ENCODE assay signal across 8 cellular contexts in the genomic region with DNA sequence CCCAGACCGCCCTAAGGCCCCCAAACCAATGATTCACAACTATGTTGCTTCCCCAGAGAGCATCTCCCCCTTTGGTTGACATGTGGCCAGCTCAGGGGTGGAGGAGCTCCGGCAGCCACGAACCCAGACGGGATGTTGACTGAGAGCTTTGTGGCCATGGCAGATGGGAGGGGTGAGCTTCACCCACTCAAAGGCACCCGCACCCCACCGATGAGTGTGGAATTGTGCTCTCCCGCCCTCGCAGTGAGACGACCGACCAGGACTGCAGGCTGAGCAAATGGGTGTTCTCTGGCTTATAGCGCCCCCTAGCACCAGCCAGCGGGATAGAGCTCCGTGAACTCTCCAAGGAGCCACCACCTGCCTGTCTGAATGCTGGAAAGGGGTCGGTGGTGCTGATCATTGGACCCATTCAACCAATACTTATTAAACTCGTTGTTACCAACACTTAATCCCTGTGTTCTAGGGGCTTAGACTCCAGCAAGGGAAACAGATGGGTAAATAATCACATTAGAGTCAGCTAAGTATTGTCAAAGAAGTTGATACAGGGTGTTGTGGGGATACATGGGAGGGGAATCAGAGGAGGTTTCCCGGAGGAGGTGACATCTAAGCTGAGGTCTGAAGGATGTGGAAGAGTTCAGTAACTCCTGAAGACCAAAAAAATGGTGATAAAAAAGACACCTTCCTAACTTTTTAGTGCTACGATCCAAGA. TPM values are rescaled to one million over a fixed set of nuclear protein-coding genes. Genes with fewer than 3 reads are reported as not detected.
DNase-seq lines count a peak whose midpoint lies in the region; FAIRE-seq and TF ChIP-seq lines count a peak whose summit lies in the region.

No MANE protein-coding gene starts in this region.

- peaks cover 6% of the 10 kb centered on the region for H3K27me3 Mint-ChIP-seq in endothelial cell (ENCODE audit: unreplicated experiment)

- TF ChIP-seq POLR2A in GM12891 (IDR thresholded peaks at IDR 0.05; ENCODE audit: low read depth, low read length) = no peak

- TF ChIP-seq CTCF in endothelial cell (IDR thresholded peaks at IDR 0.05; ENCODE audit: unreplicated experiment) = peak; percentile 85

- no peak overlapping the region for H3K4me3 Mint-ChIP-seq in endothelial cell (ENCODE audit: unreplicated experiment)

- FAIRE-seq in GM12891 (lab: Jason Lieb, UNC) = no peak

- H3K4me1 Mint-ChIP-seq in endothelial cell (ENCODE audit: unreplicated experiment) = peaks cover 15% of the 10 kb centered on the region

- DNase-seq in GM12891 (ENCODE audit: insufficient read length, low spot score) (peak; percentile 66), NCI-H69 (lab: John Stamatoyannopoulos, UW) (peak; percentile 43), endothelial cell (ENCODE audit: low spot score) (peak; percentile 74), mucosa of gallbladder (ENCODE audit: low spot score) (peak; percentile 60), COR-L47 (lab: John Stamatoyannopoulos, UW) (no peak), SHP77 treated with DMSO at 0.1 percent for 48 hours (lab: John Stamatoyannopoulos, UW) (no peak)
- DNase-seq in activated CD8-positive, alpha-beta memory T cell treated with anti-CD3 and anti-CD28 coated beads for 48 hours (ENCODE audit: low read depth in 2 of 3, low spot score in 2 of 3) = peak; percentile 21 to 27 (median 23)
- DNase-seq in stimulated activated CD8-positive, alpha-beta memory T cell treated with anti-CD3 and anti-CD28 coated beads, Interleukin-7, amount 100 ng/mL, for 48 hours (ENCODE audit: extremely low read depth in 1 of 2, low read depth in 1 of 2) = peak; percentile 18 to 24

- no peaks in the 10 kb centered on the region for H3K36me3 Mint-ChIP-seq in endothelial cell (ENCODE audit: low read depth, unreplicated experiment)

- no peak overlapping the region for H3K27ac Mint-ChIP-seq in endothelial cell (ENCODE audit: unreplicated experiment)

- H3K9me3 Mint-ChIP-seq in endothelial cell (ENCODE audit: unreplicated experiment) = no peaks in the 10 kb centered on the region

TF ChIP-seq in GM12891, 5 proteins besides CTCF, POLR2A, EP300 and RAD21:
- TF ChIP-seq PAX5 (IDR thresholded peaks at IDR 0.05; ENCODE audit: insufficient read depth, low read length, severe bottlenecking) (no peak), SPI1 (IDR thresholded peaks at IDR 0.05; ENCODE audit: low read depth, low read length) (no peak), POU2F2 (IDR thresholded peaks at IDR 0.05; ENCODE audit: low read depth, low read length) (no peak), TAF1 (IDR thresholded peaks at IDR 0.05; ENCODE audit: low read depth, low read length) (no peak), POLR2AphosphoS5 (IDR thresholded peaks at IDR 0.05; ENCODE audit: low read depth, low read length) (no peak)

RNA-seq across cellular contexts. Expression of a gene that starts 4.5 kb away (rescaled TPM):
- not detected for polyA plus RNA-seq in GM12891 (2012; ENCODE audit: low read depth, missing spikeins)
- 73.5 TPM for total RNA-seq in endothelial cell (ENCODE audit: unreplicated experiment)
- 180 TPM for total RNA-seq in mucosa of gallbladder

Comparison
In these comparisons a context has a peak if more than half of its experiments do, and no peak if none do; other contexts are left out.
1. DNase-seq: peak in GM12891 (single experiment), NCI-H69 (single experiment), activated CD8-positive, alpha-beta memory T cell treated with anti-CD3 and anti-CD28 coated beads for 48 hours (3 of 3), endothelial cell (single experiment), mucosa of gallbladder (single experiment) and stimulated activated CD8-positive, alpha-beta memory T cell treated with anti-CD3 and anti-CD28 coated beads, Interleukin-7, amount 100 ng/mL, for 48 hours (2 of 2); none in COR-L47 (single experiment) and SHP77 treated with DMSO at 0.1 percent for 48 hours (single experiment).